Comparison of ENCODE assay signal across 8 cellular contexts in the genomic region with DNA sequence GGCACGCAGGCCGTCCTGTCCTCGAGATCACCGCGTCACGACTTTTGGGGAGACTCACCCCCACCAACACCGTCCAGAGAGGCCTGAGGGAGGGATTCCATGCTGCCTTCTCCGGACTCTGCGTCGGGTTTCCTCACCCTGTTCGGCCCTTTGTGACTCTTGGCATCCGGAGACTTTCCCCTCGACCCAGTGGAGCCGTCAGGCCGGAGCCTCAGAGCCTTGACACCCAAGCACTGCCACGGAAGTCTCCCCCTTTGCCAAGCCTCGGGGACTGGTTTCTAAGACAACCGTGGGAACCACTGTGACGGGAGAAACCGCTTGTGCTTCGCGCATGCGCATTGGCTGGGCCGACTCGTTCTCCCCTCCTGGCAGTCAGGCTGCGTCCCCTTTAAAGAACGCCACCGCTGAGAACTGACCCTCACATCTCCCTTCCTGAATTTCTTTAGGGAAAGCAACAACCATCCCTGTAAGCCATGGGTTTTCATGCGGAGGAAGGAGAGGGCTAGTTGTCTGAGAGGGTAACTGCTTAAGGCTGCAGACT.
A peak's percentile ranks its signal among the peaks of the same experiment; 100 is the strongest.
DNase-seq lines count a peak whose midpoint lies in the region; ATAC-seq, FAIRE-seq and TF ChIP-seq lines count a peak whose summit lies in the region.
"Not testable (repeated sequence)": the region's sequence is repeated elsewhere in the genome, so short reads cannot be mapped to it uniquely, and the experiment has no call there.

No MANE protein-coding gene starts in this region.

- not testable (repeated sequence) for FAIRE-seq in kidney (lab: Jason Lieb, UNC)

- not testable (repeated sequence) for TF ChIP-seq CTCF in body of pancreas (IDR thresholded peaks at IDR 0.05); kidney (IDR thresholded peaks at IDR 0.05; ENCODE audit: borderline replicate concordance, extremely low read depth, insufficient read depth); testis (IDR thresholded peaks at IDR 0.05)

- H3K27ac ChIP-seq in body of pancreas; kidney (ENCODE audit: low read depth in 2 of 2, low read length in 2 of 2); testis: not testable (repeated sequence)

- not testable (repeated sequence) for H3K4me1 ChIP-seq in body of pancreas; kidney (ENCODE audit: control insufficient read depth in 1 of 2, insufficient read depth in 1 of 2, low read depth in 1 of 2, low read length in 2 of 2); testis

- DNase-seq in activated CD4-positive, alpha-beta T cell treated with anti-CD3 and anti-CD28 coated beads for 24 hours (ENCODE audit: low read depth in 2 of 2): peak; percentile 33 to 54
- DNase-seq in activated T-cell treated with anti-CD3 and anti-CD28 coated beads for 48 hours (ENCODE audit: low read depth) (peak; percentile 37), body of pancreas (peak; percentile 81 to 88 (median 83)), kidney (peak; percentile 96), posterior vena cava (ENCODE audit: low spot score) (peak; percentile 93), testis (peak; percentile 73)
- peak; percentile 32 to 43 (median 40) for DNase-seq in stimulated activated CD4-positive, alpha-beta T cell treated with anti-CD3 and anti-CD28 coated beads, TNF-alpha, amount 100 ng/mL, for 1 hour (ENCODE audit: low read depth in 3 of 3, low spot score in 1 of 3)

- intact Hi-C loops in body of pancreas (cut with DNase I); kidney (cut with DNase I); posterior vena cava (cut with DNase I); testis (cut with DNase I; ENCODE audit: low total_unique reads): not testable (repeated sequence)

- H3K4me3 ChIP-seq in body of pancreas; kidney (ENCODE audit: low read length in 2 of 2); testis: not testable (repeated sequence)

- 25% methylated on average over 11 of the region's 29 CpGs; no CpG with 5 or more reads in 1 of the 2 donors for WGBS in body of pancreas, 2 donors
- 24% methylated on average over 10 of the region's 29 CpGs; no CpG with 5 or more reads in 1 of the 2 donors for WGBS in testis, 2 donors

- H3K27me3 ChIP-seq in body of pancreas, testis: not testable (repeated sequence)

- not testable (repeated sequence) for H3K36me3 ChIP-seq in body of pancreas (replicated peaks in 1 of 2; ENCODE audit: insufficient read depth in 1 of 2, low read depth in 2 of 2); kidney (ENCODE audit: control insufficient read depth in 1 of 2, insufficient read depth in 2 of 2, low read length in 2 of 2); testis (ENCODE audit: low read depth, missing control alignments)

- ATAC-seq in GM19372 (IDR thresholded peaks at IDR 0.05; ENCODE audit: low read depth, unreplicated experiment) (peak; percentile 68), body of pancreas (peak; percentile 67)

- H3K9ac ChIP-seq in kidney (ENCODE audit: low read length in 2 of 2): not testable (repeated sequence)

- not testable (repeated sequence) for TF ChIP-seq POLR2A in body of pancreas (IDR thresholded peaks at IDR 0.05); testis (IDR thresholded peaks at IDR 0.05)

- H3K9me3 ChIP-seq in body of pancreas; kidney (ENCODE audit: control insufficient read depth in 1 of 2, low read length in 2 of 2); testis: not testable (repeated sequence)

Comparison
In these comparisons a context has a peak if more than half of its experiments do, and no peak if none do; other contexts are left out.
1. DNase-seq: peak in every context shown above with its lines; median percentile 96 in kidney; 93 in posterior vena cava; 83 in body of pancreas; 73 in testis; 44 in activated CD4-positive, alpha-beta T cell treated with anti-CD3 and anti-CD28 coated beads for 24 hours; 40 in stimulated activated CD4-positive, alpha-beta T cell treated with anti-CD3 and anti-CD28 coated beads, TNF-alpha, amount 100 ng/mL, for 1 hour; 37 in activated T-cell treated with anti-CD3 and anti-CD28 coated beads for 48 hours.